Comparison of ENCODE assay signal across 8 cellular contexts in the genomic region with DNA sequence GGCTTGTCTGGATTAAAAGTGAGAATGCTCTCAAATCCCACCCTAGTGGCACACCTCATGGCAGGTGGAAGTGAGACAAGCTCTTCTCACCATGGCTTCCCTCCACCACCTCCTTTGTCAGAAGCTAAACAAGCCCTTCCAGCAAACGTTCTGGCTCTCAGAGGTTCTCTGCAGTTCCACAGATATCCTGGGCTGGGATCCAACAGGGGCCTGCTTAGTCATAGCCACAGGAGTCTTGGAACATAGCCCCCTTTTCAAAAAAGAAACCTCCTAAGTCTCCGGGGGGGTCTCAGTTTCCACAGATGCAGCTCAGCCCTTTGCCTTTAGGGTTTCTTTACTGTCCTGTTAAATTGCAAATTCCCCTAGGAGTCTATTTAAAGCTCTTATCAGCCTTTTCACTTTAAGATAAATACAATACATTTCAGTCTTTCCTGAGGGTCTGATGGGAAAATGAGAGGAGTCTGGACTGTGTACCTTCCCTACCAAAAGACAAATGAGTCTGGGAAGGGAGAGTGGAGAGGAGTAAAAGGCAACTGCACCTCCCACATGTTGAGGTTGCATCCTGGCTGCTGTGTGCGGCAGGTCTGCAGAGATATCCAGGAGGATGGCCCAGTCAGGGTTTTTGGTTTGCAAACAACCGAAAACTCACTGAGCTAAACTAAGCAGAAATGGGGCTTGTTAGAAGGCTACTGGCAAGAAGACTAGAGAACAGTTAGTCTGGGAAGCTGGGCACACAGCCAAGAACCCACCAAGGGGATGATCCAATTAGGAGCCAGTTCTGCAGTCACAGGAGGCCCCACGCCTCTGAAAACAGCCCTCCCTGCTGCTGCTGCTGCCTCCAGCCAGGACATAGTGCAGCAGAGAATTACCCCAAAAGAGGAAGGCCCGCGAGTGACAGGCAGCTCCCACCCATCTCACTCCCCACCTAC. TPM values are rescaled to one million over a fixed set of nuclear protein-coding genes. Genes with fewer than 3 reads are reported as not detected.
A peak's percentile ranks its signal among the peaks of the same experiment; 100 is the strongest.
DNase-seq lines count a peak whose midpoint lies in the region; ATAC-seq and TF ChIP-seq lines count a peak whose summit lies in the region.

No MANE protein-coding gene starts in this region.

- H3K4me1 ChIP-seq in PC-3 (ENCODE audit: insufficient read depth, low read length): peaks cover 16% of the 10 kb centered on the region; the same call in 1 of the 2 replicates

- DNase-seq in GM03348 (ENCODE audit: low spot score): peak; percentile 60
- DNase-seq in PC-3: peak; percentile 24
- peak; percentile 86 for DNase-seq in fibroblast of villous mesenchyme (ENCODE audit: low read depth)
- DNase-seq in putamen (ENCODE audit: low spot score): peak; percentile 22

- H3K79me2 ChIP-seq in PC-3 (ENCODE audit: low read length): no peaks in the 10 kb centered on the region

- H2AFZ ChIP-seq in PC-3 (ENCODE audit: low read length): 0 out of 2 replicates have a peak overlapping the region, but pooled peaks have one; percentile 34

- TF ChIP-seq CTCF in PC-3 (conservative IDR thresholded peaks at IDR 0.05; ENCODE audit: low read depth, low read length) (no peak), fibroblast of villous mesenchyme (IDR thresholded peaks at IDR 0.05; ENCODE audit: insufficient read depth, low read depth, low read length) (no peak)

- CTCF ChIA-PET in PC-3 (lab: Charles Lee): no interaction called here

- H3K9ac ChIP-seq in PC-3 (ENCODE audit: low read length): no peak overlapping the region

- H3K27ac ChIP-seq in PC-3 (ENCODE audit: low read length): no peak overlapping the region

- H3K9me3 ChIP-seq in PC-3 (ENCODE audit: low read length): no peaks in the 10 kb centered on the region

- H3K4me3 ChIP-seq in PC-3 (ENCODE audit: low read length) (no peak overlapping the region), fibroblast of villous mesenchyme (ENCODE audit: low read depth, low read length) (no peak overlapping the region)

- no peaks in the 10 kb centered on the region for H3K27me3 ChIP-seq in PC-3 (ENCODE audit: low read length)

- H3F3A ChIP-seq in PC-3 (ENCODE audit: low read length, unreplicated experiment): no peaks in the 10 kb centered on the region

- H3K36me3 ChIP-seq in PC-3 (ENCODE audit: low read depth, low read length): no peaks in the 10 kb centered on the region

- H4K20me1 ChIP-seq in PC-3 (ENCODE audit: low read length): no peaks in the 10 kb centered on the region

- H3K9me2 ChIP-seq in PC-3 (replicated peaks; ENCODE audit: low read length): no peaks in the 10 kb centered on the region

- ATAC-seq in PC-3 (0 out of 2 replicates have a peak, but pooled peaks have one; percentile 37), HG03442 (IDR thresholded peaks at IDR 0.05; ENCODE audit: unreplicated experiment) (no peak), HG03460 (IDR thresholded peaks at IDR 0.05; ENCODE audit: unreplicated experiment) (no peak), GM18519 (IDR thresholded peaks at IDR 0.05; ENCODE audit: low FRiP score, unreplicated experiment) (no peak), HG03159 (IDR thresholded peaks at IDR 0.05; ENCODE audit: unreplicated experiment) (no peak)

- H3K4me2 ChIP-seq in PC-3 (ENCODE audit: low read length): 0 out of 2 replicates have a peak overlapping the region, but pooled peaks have one; percentile 26

- POLR2A ChIA-PET in PC-3 (lab: Charles Lee; ENCODE audit: unreplicated experiment): interaction anchor here (0.7 kb wide), 1 partner anchor 91 kb away, joined by 6 read pairs; no protein-coding TSS in a partner anchor

- no TSS peak for BruUV-seq in PC-3 (replicated peaks; lab: Mats Ljungman, UMichigan)

- intact Hi-C loops in PC-3 (cut with micrococcal nuclease): no loop called here

RNA-seq across cellular contexts. Expression of gene SERP2, which starts 41.4 kb away (rescaled TPM):
- total RNA-seq in PC-3 (2014; rRNA removed) (1.0 and 1.2 TPM in 2 replicates), fibroblast of villous mesenchyme (5.5 and 5.6 TPM in 2 replicates)

Comparison
In these comparisons a context has a peak if more than half of its experiments do, and no peak if none do; other contexts are left out.
1. DNase-seq: peak in every context shown above with its lines; median percentile 86 in fibroblast of villous mesenchyme; 60 in GM03348; 24 in PC-3; 22 in putamen.